Comparison of ENCODE assay signal across 1 cellular context in genomic region chr20:62404112-62404665, GRCh38.
TF ChIP-seq lines count a peak whose summit lies in the region.

No MANE protein-coding gene starts in this region.

TF ChIP-seq in neural cell, 6 proteins besides CTCF, POLR2A, EP300 and RAD21 (continued from another document):
- TF ChIP-seq TAF1 (IDR thresholded peaks at IDR 0.05; ENCODE audit: low read depth) (no peak), POLR2AphosphoS5 (IDR thresholded peaks at IDR 0.05) (no peak), EZH2 (IDR thresholded peaks at IDR 0.05; ENCODE audit: borderline replicate concordance, insufficient read depth, low read length, poor library complexity, severe bottlenecking) (no peak)
- TF ChIP-seq, protein P1, sequence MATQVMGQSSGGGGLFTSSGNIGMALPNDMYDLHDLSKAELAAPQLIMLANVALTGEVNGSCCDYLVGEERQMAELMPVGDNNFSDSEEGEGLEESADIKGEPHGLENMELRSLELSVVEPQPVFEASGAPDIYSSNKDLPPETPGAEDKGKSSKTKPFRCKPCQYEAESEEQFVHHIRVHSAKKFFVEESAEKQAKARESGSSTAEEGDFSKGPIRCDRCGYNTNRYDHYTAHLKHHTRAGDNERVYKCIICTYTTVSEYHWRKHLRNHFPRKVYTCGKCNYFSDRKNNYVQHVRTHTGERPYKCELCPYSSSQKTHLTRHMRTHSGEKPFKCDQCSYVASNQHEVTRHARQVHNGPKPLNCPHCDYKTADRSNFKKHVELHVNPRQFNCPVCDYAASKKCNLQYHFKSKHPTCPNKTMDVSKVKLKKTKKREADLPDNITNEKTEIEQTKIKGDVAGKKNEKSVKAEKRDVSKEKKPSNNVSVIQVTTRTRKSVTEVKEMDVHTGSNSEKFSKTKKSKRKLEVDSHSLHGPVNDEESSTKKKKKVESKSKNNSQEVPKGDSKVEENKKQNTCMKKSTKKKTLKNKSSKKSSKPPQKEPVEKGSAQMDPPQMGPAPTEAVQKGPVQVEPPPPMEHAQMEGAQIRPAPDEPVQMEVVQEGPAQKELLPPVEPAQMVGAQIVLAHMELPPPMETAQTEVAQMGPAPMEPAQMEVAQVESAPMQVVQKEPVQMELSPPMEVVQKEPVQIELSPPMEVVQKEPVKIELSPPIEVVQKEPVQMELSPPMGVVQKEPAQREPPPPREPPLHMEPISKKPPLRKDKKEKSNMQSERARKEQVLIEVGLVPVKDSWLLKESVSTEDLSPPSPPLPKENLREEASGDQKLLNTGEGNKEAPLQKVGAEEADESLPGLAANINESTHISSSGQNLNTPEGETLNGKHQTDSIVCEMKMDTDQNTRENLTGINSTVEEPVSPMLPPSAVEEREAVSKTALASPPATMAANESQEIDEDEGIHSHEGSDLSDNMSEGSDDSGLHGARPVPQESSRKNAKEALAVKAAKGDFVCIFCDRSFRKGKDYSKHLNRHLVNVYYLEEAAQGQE (IDR thresholded peaks at IDR 0.05; ENCODE audit: borderline replicate concordance): no peak
